Comparison of ENCODE assay signal across 9 cellular contexts in the genomic region with DNA sequence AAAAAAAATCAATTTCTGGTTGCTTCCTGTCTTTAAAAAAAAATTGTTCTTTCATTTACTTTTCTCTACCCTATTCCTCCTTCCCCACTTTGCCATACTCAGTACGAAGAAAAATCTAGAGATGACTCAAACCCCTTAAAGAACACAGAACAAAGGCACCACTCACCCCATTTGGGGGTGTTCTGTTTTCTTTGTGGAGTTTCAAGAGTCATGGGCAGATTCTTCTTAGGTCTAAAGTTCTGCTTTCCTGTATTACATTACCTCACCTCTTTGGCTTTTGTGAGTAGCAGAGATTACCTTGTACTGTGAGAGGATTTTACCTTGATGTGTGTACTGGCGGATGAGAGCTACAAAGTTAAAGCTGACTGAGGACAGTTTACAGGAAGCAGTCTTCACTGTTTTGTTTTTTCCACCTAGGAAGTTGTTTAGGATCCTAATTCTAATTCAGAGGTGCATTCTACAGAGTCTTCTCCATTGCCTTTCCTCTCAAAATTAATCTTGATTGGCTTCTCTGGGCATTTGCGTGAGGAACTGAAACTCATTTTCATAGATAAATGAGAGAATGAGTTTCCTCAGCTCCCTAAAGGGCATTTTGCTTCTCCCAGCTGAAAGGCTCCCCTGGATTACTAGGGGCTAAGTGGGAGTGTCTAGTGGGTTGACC. TPM values are rescaled to one million over a fixed set of nuclear protein-coding genes. Genes with fewer than 3 reads are reported as not detected.
A peak's percentile ranks its signal among the peaks of the same experiment; 100 is the strongest.
DNase-seq lines count a peak whose midpoint lies in the region; ATAC-seq lines count a peak whose summit lies in the region.
"Had no signal": no experiment of that assay in that cellular context is flagged by ENCODE, and none has a peak within 500 bp of the region (broad histone marks: within the 10 kb centered on the region; RNA-seq: fewer than 3 reads in every experiment).

No MANE protein-coding gene starts in this region.

- peak; percentile 54 for DNase-seq in LHCN-M2 (ENCODE audit: low read depth)
- DNase-seq in left colon = no peak
- no peak for DNase-seq in RKO (ENCODE audit: low spot score)
- no peak for DNase-seq in putamen (ENCODE audit: low spot score)
- DNase-seq in NCI-H526 (lab: John Stamatoyannopoulos, UW) = no peak
- DNase-seq in ureter (ENCODE audit: low spot score) = no peak
- DNase-seq: dorsolateral prefrontal cortex had no signal

- intact Hi-C loops in left colon (cut with DNase I, micrococcal nuclease) = no loop called here

- peak; percentile 81 for ATAC-seq in GM18508 (IDR thresholded peaks at IDR 0.05; ENCODE audit: insufficient read depth, unreplicated experiment)
- ATAC-seq in GM21723 (IDR thresholded peaks at IDR 0.05; ENCODE audit: unreplicated experiment) = peak; percentile 87
- ATAC-seq in left colon = peak; percentile 85

RNA-seq across cellular contexts. Expression of gene AVL9, which starts 20.7 kb away (rescaled TPM):
- total RNA-seq in LHCN-M2 (2014; rRNA removed) (60.3 and 75.9 TPM in 2 replicates), left colon (10 to 100 TPM; 83.3 to 83.5 TPM), ureter (61.2 TPM)
- 30.3 TPM for polyA plus RNA-seq in LHCN-M2 (2012)

RNA-seq across cellular contexts. Expression of gene LSM5, which starts 25.8 kb away (rescaled TPM):
- total RNA-seq in LHCN-M2 (2014; rRNA removed) = 75.4 and 107 TPM in 2 replicates
- polyA plus RNA-seq in LHCN-M2 (2012) = 81.3 TPM
- 10 to 100 TPM; 28.8 to 33.5 TPM for total RNA-seq in left colon
- 48.4 TPM for total RNA-seq in ureter
